ENCODE assay signal across 8 cellular contexts in genomic region chr2:70767094-70767698, GRCh38. TPM values are rescaled to one million over a fixed set of nuclear protein-coding genes. Genes with fewer than 3 reads are reported as not detected.
DNase-seq lines count a peak whose midpoint lies in the region; ATAC-seq and TF ChIP-seq lines count a peak whose summit lies in the region.

No MANE protein-coding gene starts in this region.

- ATAC-seq in stimulated activated memory B cell treated with anti-CD40 and anti-IgM and Interleukin-4, amounts not matched to agents 10 μg/mL and 1 μg/mL and 100 μg/mL, for 72 hours = peak; percentile 79
- ATAC-seq in GM18502 (IDR thresholded peaks at IDR 0.05; ENCODE audit: poor library complexity, unreplicated experiment) = no peak

- no peaks in the 10 kb centered on the region for H3K36me3 ChIP-seq in iPS-18a (ENCODE audit: control insufficient read depth, low read depth, low read length)
- no peaks in the 10 kb centered on the region; the same call in 1 of the 2 replicates for H3K36me3 ChIP-seq in SJCRH30

- H3K4me1 Mint-ChIP-seq in stimulated activated memory B cell treated with anti-CD40 and anti-IgM and Interleukin-4, amounts not matched to agents 10 μg/mL and 1 μg/mL and 100 μg/mL, for 72 hours = peaks cover 19% of the 10 kb centered on the region

- DNase-seq in D341Med (ENCODE audit: low spot score) (peak; percentile 73), NCI-H1092 (lab: John Stamatoyannopoulos, UW) (peak; percentile 47), GM10266 (ENCODE audit: extremely low spot score) (no peak), SJCRH30 (no peak)
- DNase-seq in activated T-cell treated with anti-CD3 and anti-CD28 coated beads, Interleukin-2, amount 50 U/mL, for 48 hours = peak; percentile 41 to 47

- H3K9me3 ChIP-seq in iPS-18a (ENCODE audit: control insufficient read depth, low read depth, low read length) = no peaks in the 10 kb centered on the region
- H3K9me3 ChIP-seq in SJCRH30 (replicated peaks) = no peaks in the 10 kb centered on the region

- peak overlapping the region; percentile 95 for H3K9ac ChIP-seq in iPS-18a (ENCODE audit: low read length)

- H3K4me3 Mint-ChIP-seq in stimulated activated memory B cell treated with anti-CD40 and anti-IgM and Interleukin-4, amounts not matched to agents 10 μg/mL and 1 μg/mL and 100 μg/mL, for 72 hours = peak overlapping the region; percentile 95

- H3K36me3 Mint-ChIP-seq in stimulated activated memory B cell treated with anti-CD40 and anti-IgM and Interleukin-4, amounts not matched to agents 10 μg/mL and 1 μg/mL and 100 μg/mL, for 72 hours = no peaks in the 10 kb centered on the region

- peak overlapping the region; percentile 88 for H3K27ac Mint-ChIP-seq in stimulated activated memory B cell treated with anti-CD40 and anti-IgM and Interleukin-4, amounts not matched to agents 10 μg/mL and 1 μg/mL and 100 μg/mL, for 72 hours

- H3K4me3 ChIP-seq in iPS-18a (ENCODE audit: low read length) (peak overlapping the region; percentile 86), SJCRH30 (no peak overlapping the region)

- no peak for TF ChIP-seq CTCF in GM10266 (IDR thresholded peaks at IDR 0.05; ENCODE audit: control insufficient read depth, insufficient read depth, low read depth, missing control alignments)

- no peaks in the 10 kb centered on the region for H3K27me3 ChIP-seq in iPS-18a (ENCODE audit: control insufficient read depth, insufficient read depth, low read length)
- peaks cover 32% of the 10 kb centered on the region for H3K27me3 ChIP-seq in SJCRH30

- peaks cover 30% of the 10 kb centered on the region for H3K4me1 ChIP-seq in iPS-18a (ENCODE audit: control insufficient read depth, low read depth, low read length)
- no peaks in the 10 kb centered on the region for H3K4me1 ChIP-seq in SJCRH30

- peaks cover 13% of the 10 kb centered on the region for H3K27me3 Mint-ChIP-seq in stimulated activated memory B cell treated with anti-CD40 and anti-IgM and Interleukin-4, amounts not matched to agents 10 μg/mL and 1 μg/mL and 100 μg/mL, for 72 hours

- peak overlapping the region; percentile 86 for H3K27ac ChIP-seq in iPS-18a (ENCODE audit: low read length)
- no peak overlapping the region for H3K27ac ChIP-seq in SJCRH30

- no peaks in the 10 kb centered on the region for H3K9me3 Mint-ChIP-seq in stimulated activated memory B cell treated with anti-CD40 and anti-IgM and Interleukin-4, amounts not matched to agents 10 μg/mL and 1 μg/mL and 100 μg/mL, for 72 hours

RNA-seq across cellular contexts. Expression of gene ADD2, which starts 0.8 kb away (rescaled TPM):
- 0.08 and 0.13 TPM in 2 replicates for total RNA-seq in SJCRH30 (2014; rRNA removed; shearing (Covaris generic))

RNA-seq across cellular contexts. Expression of gene FIGLA, which starts 23.2 kb away (rescaled TPM):
- not detected in 2 replicates for total RNA-seq in SJCRH30 (2014; rRNA removed; shearing (Covaris generic))

RNA-seq across cellular contexts. Expression of gene CLEC4F, which starts 53.2 kb away (rescaled TPM):
- total RNA-seq in SJCRH30 (2014; rRNA removed; shearing (Covaris generic)) = not detected in 2 replicates

Comparison
In these comparisons a context has a peak if more than half of its experiments do, and no peak if none do; other contexts are left out.
1. DNase-seq: peak in D341Med (single experiment), NCI-H1092 (single experiment) and activated T-cell treated with anti-CD3 and anti-CD28 coated beads, Interleukin-2, amount 50 U/mL, for 48 hours (2 of 2); none in GM10266 (single experiment) and SJCRH30 (0 of 2).